ENCODE assay signal across 8 cellular contexts in the genomic region with DNA sequence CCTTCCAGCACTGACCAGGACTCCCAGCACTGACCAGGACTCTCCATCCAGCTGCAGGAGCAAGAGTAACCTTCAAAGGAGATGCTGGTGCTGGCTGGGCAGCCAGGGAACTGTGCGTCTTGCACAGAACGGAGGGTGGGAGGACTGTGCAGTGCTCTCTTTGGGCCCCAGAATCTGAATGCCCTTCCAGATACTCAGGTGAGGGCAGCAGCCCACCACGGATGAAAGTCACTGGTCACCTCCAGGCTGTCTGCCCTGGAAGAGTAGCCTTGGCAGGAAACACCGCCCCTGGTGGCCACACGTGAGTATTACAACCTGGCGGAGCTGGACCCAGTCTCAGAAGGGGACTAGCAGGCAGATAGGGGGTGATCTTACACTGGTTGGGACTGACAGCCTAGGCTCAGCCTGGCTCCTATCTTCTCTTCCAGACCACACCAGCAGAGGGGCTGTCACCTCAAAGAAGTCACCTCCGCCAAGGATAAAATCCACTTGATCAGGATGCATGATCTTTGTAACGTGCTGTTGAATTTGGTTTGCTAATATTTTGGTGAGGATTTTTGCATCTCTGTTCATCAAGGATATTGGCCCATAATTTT. TPM values are rescaled to one million over a fixed set of nuclear protein-coding genes. Genes with fewer than 3 reads are reported as not detected.
A peak's percentile ranks its signal among the peaks of the same experiment; 100 is the strongest.
DNase-seq lines count a peak whose midpoint lies in the region; ATAC-seq and TF ChIP-seq lines count a peak whose summit lies in the region.

No MANE protein-coding gene starts in this region.

- H3K9me3 ChIP-seq in heart left ventricle: no peaks in the 10 kb centered on the region

- peaks cover 6% of the 10 kb centered on the region for H3K4me1 Mint-ChIP-seq in activated naive CD8-positive, alpha-beta T cell treated with anti-CD3 and anti-CD28 coated beads, Interleukin-2, amount 50 U/mL, for 24 hours

- intact Hi-C loops in heart left ventricle (cut with DNase I): no loop called here

- H3K36me3 Mint-ChIP-seq in activated naive CD8-positive, alpha-beta T cell treated with anti-CD3 and anti-CD28 coated beads, Interleukin-2, amount 50 U/mL, for 24 hours (ENCODE audit: low read depth): no peaks in the 10 kb centered on the region

- no peaks in the 10 kb centered on the region for H3K9me3 Mint-ChIP-seq in activated naive CD8-positive, alpha-beta T cell treated with anti-CD3 and anti-CD28 coated beads, Interleukin-2, amount 50 U/mL, for 24 hours

- no peak overlapping the region for H3K4me3 ChIP-seq in heart left ventricle

- TF ChIP-seq CTCF in AG09319 (IDR thresholded peaks at IDR 0.05; ENCODE audit: low read depth, low read length) (peak; percentile 98), heart left ventricle (IDR thresholded peaks at IDR 0.05) (peak; percentile 92 to 100 (median 98))

- DNase-seq in AG09319 (ENCODE audit: extremely low read depth, low read depth) (no peak), NCI-H128 (lab: John Stamatoyannopoulos, UW; ENCODE audit: unreplicated experiment) (peak; percentile 9), SW480 (ENCODE audit: low spot score) (peak; percentile 81), heart left ventricle (peak in 4 of 5 donors; percentile 58 to 76 (median 64)), putamen (ENCODE audit: low spot score) (peak; percentile 39)
- peak; percentile 83 for DNase-seq in activated naive CD8-positive, alpha-beta T cell treated with anti-CD3 and anti-CD28 coated beads, Interleukin-2, amount 50 U/mL, for 24 hours

- H3K27ac ChIP-seq in heart left ventricle: no peak overlapping the region

- 10 to 20% (median 14%) methylated on average over 6 to 8 of the region's 8 CpGs for WGBS in heart left ventricle, 4 donors

- peak; percentile 76 for ATAC-seq in GM21360 (IDR thresholded peaks at IDR 0.05; ENCODE audit: unreplicated experiment)
- peak; percentile 70 for ATAC-seq in activated naive CD8-positive, alpha-beta T cell treated with anti-CD3 and anti-CD28 coated beads, Interleukin-2, amount 50 U/mL, for 24 hours
- peak; percentile 34 to 86 (median 79) for ATAC-seq in heart left ventricle
- ATAC-seq in GM18858 (IDR thresholded peaks at IDR 0.05; ENCODE audit: unreplicated experiment): no peak

- H3K4me1 ChIP-seq in heart left ventricle: peaks cover 0 to 8% (median 5%) of the 10 kb centered on the region in 12 donors

- no peak for TF ChIP-seq POLR2A in heart left ventricle (IDR thresholded peaks at IDR 0.05)

- H3K27ac Mint-ChIP-seq in activated naive CD8-positive, alpha-beta T cell treated with anti-CD3 and anti-CD28 coated beads, Interleukin-2, amount 50 U/mL, for 24 hours: no peak overlapping the region

- peaks cover 18% of the 10 kb centered on the region for H3K27me3 Mint-ChIP-seq in activated naive CD8-positive, alpha-beta T cell treated with anti-CD3 and anti-CD28 coated beads, Interleukin-2, amount 50 U/mL, for 24 hours

- peaks cover 0 to 15% (median 0%) of the 10 kb centered on the region in 9 donors for H3K27me3 ChIP-seq in heart left ventricle

- H3K4me3 Mint-ChIP-seq in activated naive CD8-positive, alpha-beta T cell treated with anti-CD3 and anti-CD28 coated beads, Interleukin-2, amount 50 U/mL, for 24 hours: no peak overlapping the region

- no peaks in the 10 kb centered on the region for H3K36me3 ChIP-seq in heart left ventricle

RNA-seq across cellular contexts. Expression of a gene that starts 4.8 kb away (rescaled TPM):
- 1 to 10 TPM in 2 of 9 donors, under 1 TPM in 7; 0.23 to 1.7 (median 0.70) TPM for total RNA-seq in heart left ventricle
- polyA plus RNA-seq in heart left ventricle: under 1 TPM; 0.19 to 0.29 TPM
